8 cellular contexts compared by ENCODE assay signal in the genomic region with DNA sequence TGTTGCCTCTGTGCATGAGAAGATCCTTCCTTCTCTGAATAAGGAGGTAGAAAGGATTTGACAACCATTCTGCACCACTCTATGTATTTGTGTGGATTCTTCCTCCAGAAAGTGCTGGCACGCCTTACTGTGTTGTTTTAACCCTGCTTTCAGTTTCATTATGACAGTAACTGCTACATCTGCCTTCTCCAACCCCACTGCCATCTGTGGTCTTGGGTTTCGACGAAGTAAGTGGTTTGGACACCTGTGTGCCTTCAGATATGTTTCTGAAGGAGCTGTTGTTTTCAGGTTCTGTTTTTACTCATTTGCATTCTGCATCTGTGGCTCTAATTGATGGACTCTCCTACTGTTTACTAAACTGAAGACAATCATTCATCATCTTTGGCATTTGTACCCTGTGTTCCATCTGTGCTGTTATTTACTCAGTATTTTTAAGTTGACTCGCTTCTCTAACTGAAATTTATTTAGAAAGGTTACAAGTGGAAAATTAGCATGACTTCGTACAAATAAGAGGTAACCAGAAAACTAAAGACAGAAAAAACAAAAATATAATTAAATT. TPM values are rescaled to one million over a fixed set of nuclear protein-coding genes. Genes with fewer than 3 reads are reported as not detected.
DNase-seq lines count a peak whose midpoint lies in the region; ATAC-seq and TF ChIP-seq lines count a peak whose summit lies in the region.

No MANE protein-coding gene starts in this region.

- H3K9me3 Mint-ChIP-seq in activated T-cell treated with anti-CD3 and anti-CD28 coated beads, Interleukin-2, amount 50 U/mL, for 24 hours: no peaks in the 10 kb centered on the region
- no peaks in the 10 kb centered on the region for H3K9me3 Mint-ChIP-seq in natural killer cell treated with Interleukin-12 subunit alpha and Interleukin-12 subunit beta and Interleukin-15 and Interleukin-18, amount 100 ng/mL, for 72 hours

- DNase-seq in NCI-H1417 (lab: John Stamatoyannopoulos, UW) (peak; percentile 41 to 76 (median 47)), breast epithelium (ENCODE audit: low spot score in 2 of 2) (no peak), LoVo (ENCODE audit: low spot score) (no peak), cerebellar nuclear complex (lab: John Stamatoyannopoulos, UW) (no peak)
- DNase-seq in activated T-cell treated with anti-CD3 and anti-CD28 coated beads, Interleukin-2, amount 50 U/mL, for 24 hours: peak; percentile 36
- peak; percentile 71 for DNase-seq in natural killer cell treated with Interleukin-12 subunit alpha and Interleukin-12 subunit beta and Interleukin-15 and Interleukin-18, amount 100 ng/mL, for 72 hours (ENCODE audit: low spot score)

- peaks cover 0 to 2% of the 10 kb centered on the region in 2 donors for H3K4me1 ChIP-seq in breast epithelium

- ATAC-seq in GM18861 (IDR thresholded peaks at IDR 0.05; ENCODE audit: unreplicated experiment) (peak; percentile 99), HG02610 (IDR thresholded peaks at IDR 0.05; ENCODE audit: unreplicated experiment) (peak; percentile 99)
- ATAC-seq in natural killer cell treated with Interleukin-12 subunit alpha and Interleukin-12 subunit beta and Interleukin-15 and Interleukin-18, amount 100 ng/mL, for 72 hours: peak; percentile 93 to 96

- peaks cover 50% of the 10 kb centered on the region for H3K4me1 Mint-ChIP-seq in activated T-cell treated with anti-CD3 and anti-CD28 coated beads, Interleukin-2, amount 50 U/mL, for 24 hours (ENCODE audit: low read depth)
- H3K4me1 Mint-ChIP-seq in natural killer cell treated with Interleukin-12 subunit alpha and Interleukin-12 subunit beta and Interleukin-15 and Interleukin-18, amount 100 ng/mL, for 72 hours (ENCODE audit: low read depth in 2 of 2): peaks cover 18 to 43% of the 10 kb centered on the region in 2 donors

- no peaks in the 10 kb centered on the region for H3K9me3 ChIP-seq in breast epithelium

- peak overlapping the region; percentile 82 for H3K27ac Mint-ChIP-seq in activated T-cell treated with anti-CD3 and anti-CD28 coated beads, Interleukin-2, amount 50 U/mL, for 24 hours
- H3K27ac Mint-ChIP-seq in natural killer cell treated with Interleukin-12 subunit alpha and Interleukin-12 subunit beta and Interleukin-15 and Interleukin-18, amount 100 ng/mL, for 72 hours: peak overlapping the region; percentile 53 to 80

- no peaks in the 10 kb centered on the region for H3K36me3 Mint-ChIP-seq in activated T-cell treated with anti-CD3 and anti-CD28 coated beads, Interleukin-2, amount 50 U/mL, for 24 hours (ENCODE audit: low read depth)
- peaks cover 4% of the 10 kb centered on the region for H3K36me3 Mint-ChIP-seq in natural killer cell treated with Interleukin-12 subunit alpha and Interleukin-12 subunit beta and Interleukin-15 and Interleukin-18, amount 100 ng/mL, for 72 hours

- H3K27me3 Mint-ChIP-seq in activated T-cell treated with anti-CD3 and anti-CD28 coated beads, Interleukin-2, amount 50 U/mL, for 24 hours: peaks cover 17% of the 10 kb centered on the region
- peaks cover 10 to 17% of the 10 kb centered on the region in 2 donors for H3K27me3 Mint-ChIP-seq in natural killer cell treated with Interleukin-12 subunit alpha and Interleukin-12 subunit beta and Interleukin-15 and Interleukin-18, amount 100 ng/mL, for 72 hours

- TF ChIP-seq CTCF in breast epithelium (IDR thresholded peaks at IDR 0.05): no peak

- peak overlapping the region; percentile 30 for H3K4me3 Mint-ChIP-seq in activated T-cell treated with anti-CD3 and anti-CD28 coated beads, Interleukin-2, amount 50 U/mL, for 24 hours
- H3K4me3 Mint-ChIP-seq in natural killer cell treated with Interleukin-12 subunit alpha and Interleukin-12 subunit beta and Interleukin-15 and Interleukin-18, amount 100 ng/mL, for 72 hours: peak overlapping the region; percentile 78

- H3K27ac ChIP-seq in breast epithelium: no peak overlapping the region

- H3K27me3 ChIP-seq in breast epithelium: no peaks in the 10 kb centered on the region

- peak overlapping the region in 1 of 3 donors; percentile 30 for H3K4me3 ChIP-seq in breast epithelium

- H3K36me3 ChIP-seq in breast epithelium: no peaks in the 10 kb centered on the region

- intact Hi-C loops in breast epithelium (cut with DNase I; ENCODE audit: low total_unique reads): no loop called here

- no peak for TF ChIP-seq POLR2A in breast epithelium (IDR thresholded peaks at IDR 0.05)

RNA-seq across cellular contexts. Expression of gene TSHR, which starts 4.1 kb away (rescaled TPM):
- not detected for total RNA-seq in natural killer cell treated with Interleukin-12 subunit alpha and Interleukin-12 subunit beta and Interleukin-15 and Interleukin-18, amount 100 ng/mL, for 72 hours
- total RNA-seq in breast epithelium: 1 to 10 TPM in 1 of 3 donors, under 1 TPM in 1, not detected in 1; 0.48 to 1.6 TPM

RNA-seq across cellular contexts. Expression of gene CEP128, which starts 18.0 kb away (rescaled TPM):
- 10 to 100 TPM; 18.1 to 42.2 TPM for total RNA-seq in natural killer cell treated with Interleukin-12 subunit alpha and Interleukin-12 subunit beta and Interleukin-15 and Interleukin-18, amount 100 ng/mL, for 72 hours
- 10 to 100 TPM; 10.2 to 16.1 (median 11.0) TPM for total RNA-seq in breast epithelium

Comparison
In these comparisons a context has a peak if more than half of its experiments do, and no peak if none do; other contexts are left out.
1. DNase-seq: peak in NCI-H1417 (3 of 3), activated T-cell treated with anti-CD3 and anti-CD28 coated beads, Interleukin-2, amount 50 U/mL, for 24 hours (single experiment) and natural killer cell treated with Interleukin-12 subunit alpha and Interleukin-12 subunit beta and Interleukin-15 and Interleukin-18, amount 100 ng/mL, for 72 hours (single experiment); none in breast epithelium (0 of 2), LoVo (single experiment) and cerebellar nuclear complex (0 of 2).
2. Peak in every context shown above with its lines, with median percentiles within 50 percentile points of each other: ATAC-seq.